ENCODE assay signal across 1 cellular context in genomic region chr3:36993326-36994283, GRCh38.
A peak's percentile ranks its signal among the peaks of the same experiment; 100 is the strongest.
TF ChIP-seq lines count a peak whose summit lies in the region.

MLH1 (plus strand) TSS chr3:36993518; CDS start chr3:36993548, 30 bp downstream.

TF ChIP-seq in HepG2, 621 proteins besides CTCF, POLR2A, EP300 and RAD21 (continued from another document and continues in another):
- TF ChIP-seq AHDC1 (CRISPR knock-in tag; IDR thresholded peaks at IDR 0.05; ENCODE audit: borderline replicate concordance), result no peak
- no peak for TF ChIP-seq SKIL (CRISPR knock-in tag; IDR thresholded peaks at IDR 0.05; ENCODE audit: borderline replicate concordance)
- TF ChIP-seq THAP8 (CRISPR knock-in tag; IDR thresholded peaks at IDR 0.05; ENCODE audit: borderline replicate concordance), result no peak
- TF ChIP-seq ZNF574 (CRISPR knock-in tag; IDR thresholded peaks at IDR 0.05), result peak; percentile 70
- peak; percentile 80; the same call in 1 of the 2 replicates for TF ChIP-seq HBP1 (CRISPR knock-in tag; IDR thresholded peaks at IDR 0.05; ENCODE audit: low read depth)
- peak; percentile 36; the same call in 1 of the 2 replicates for TF ChIP-seq ZNF605 (CRISPR knock-in tag; IDR thresholded peaks at IDR 0.05)
- TF ChIP-seq DZIP1 (CRISPR knock-in tag; IDR thresholded peaks at IDR 0.05), result no peak; the same call in 1 of the 2 replicates
- TF ChIP-seq ZNF790 (CRISPR knock-in tag; IDR thresholded peaks at IDR 0.05; ENCODE audit: borderline replicate concordance), result no peak
- peak; percentile 74 for TF ChIP-seq SP4 (CRISPR knock-in tag; IDR thresholded peaks at IDR 0.05)
- TF ChIP-seq SOX5 (CRISPR knock-in tag; IDR thresholded peaks at IDR 0.05; ENCODE audit: borderline replicate concordance), result peak; percentile 15; the same call in 1 of the 2 replicates
- peak; percentile 86 for TF ChIP-seq SALL1 (CRISPR knock-in tag; IDR thresholded peaks at IDR 0.05)
- no peak for TF ChIP-seq CREBL2 (CRISPR knock-in tag; IDR thresholded peaks at IDR 0.05; ENCODE audit: borderline replicate concordance)
- no peak for TF ChIP-seq RXRB (CRISPR knock-in tag; IDR thresholded peaks at IDR 0.05; ENCODE audit: borderline replicate concordance)
- no peak for TF ChIP-seq ZNF552 (CRISPR knock-in tag; IDR thresholded peaks at IDR 0.05; ENCODE audit: borderline replicate concordance)
- TF ChIP-seq KLF16 (CRISPR knock-in tag; IDR thresholded peaks at IDR 0.05), result peak in 1 of 2 experiments; percentile 73; a peak in 1 of 4 replicates
- TF ChIP-seq ZNF138 (CRISPR knock-in tag; IDR thresholded peaks at IDR 0.05; ENCODE audit: low read depth), result peak; percentile 70; the same call in 1 of the 2 replicates
- TF ChIP-seq ZNF597 (CRISPR knock-in tag; IDR thresholded peaks at IDR 0.05), result no peak
- TF ChIP-seq ZHX1 (CRISPR knock-in tag; IDR thresholded peaks at IDR 0.05; ENCODE audit: low read depth), result peak; percentile 88
- TF ChIP-seq POGZ (CRISPR knock-in tag; IDR thresholded peaks at IDR 0.05), result peak; percentile 87
- 0 out of 2 replicates have a peak, but pooled peaks have one; percentile 29 for TF ChIP-seq ZNF557 (CRISPR knock-in tag; IDR thresholded peaks at IDR 0.05)
- peak; percentile 88 for TF ChIP-seq DMAP1 (CRISPR knock-in tag; IDR thresholded peaks at IDR 0.05)
- TF ChIP-seq ZNF296 (CRISPR knock-in tag; conservative IDR thresholded peaks at IDR 0.05), result no peak
- TF ChIP-seq SCMH1 (CRISPR knock-in tag; IDR thresholded peaks at IDR 0.05; ENCODE audit: borderline replicate concordance), result no peak
- TF ChIP-seq ZNF350 (CRISPR knock-in tag; IDR thresholded peaks at IDR 0.05; ENCODE audit: borderline replicate concordance, low read depth), result peak; percentile 74; the same call in 1 of the 2 replicates
- TF ChIP-seq KLF9 (CRISPR knock-in tag; IDR thresholded peaks at IDR 0.05; ENCODE audit: low read depth), result peak; percentile 66; the same call in 1 of the 2 replicates
- TF ChIP-seq ZNF784 (CRISPR knock-in tag; IDR thresholded peaks at IDR 0.05; ENCODE audit: borderline replicate concordance), result no peak; the same call in 1 of the 2 replicates
- TF ChIP-seq FOXK1 (CRISPR knock-in tag; IDR thresholded peaks at IDR 0.05; ENCODE audit: borderline replicate concordance, low read depth), result peak; percentile 31
- TF ChIP-seq ZBTB2 (CRISPR knock-in tag; IDR thresholded peaks at IDR 0.05; ENCODE audit: low read depth), result 0 out of 2 replicates have a peak, but pooled peaks have one; percentile 57
- TF ChIP-seq ZBTB20 (CRISPR knock-in tag; IDR thresholded peaks at IDR 0.05; ENCODE audit: borderline replicate concordance, low read depth), result peak; percentile 20; the same call in 1 of the 2 replicates
- peak; percentile 73 for TF ChIP-seq YEATS2 (CRISPR knock-in tag; IDR thresholded peaks at IDR 0.05; ENCODE audit: borderline replicate concordance)
- 0 out of 2 replicates have a peak, but pooled peaks have one; percentile 62 for TF ChIP-seq ZBTB8A (CRISPR knock-in tag; IDR thresholded peaks at IDR 0.05; ENCODE audit: borderline replicate concordance, low read depth)
